1 cellular context compared by ENCODE assay signal in genomic region chr12:2395352-2395977, GRCh38.
TF ChIP-seq lines count a peak whose summit lies in the region.

No MANE protein-coding gene starts in this region.

TF ChIP-seq in liver, 16 proteins besides CTCF, POLR2A, EP300 and RAD21 (continued from another document):
- TF ChIP-seq ZBTB33 (IDR thresholded peaks at IDR 0.05) = no peak
- TF ChIP-seq TAF1 (conservative IDR thresholded peaks at IDR 0.05) = no peak
- TF ChIP-seq HNF4A (conservative IDR thresholded peaks at IDR 0.05) = no peak
- TF ChIP-seq RXRA (IDR thresholded peaks at IDR 0.05) = no peak
- no peak for TF ChIP-seq ATF3 (IDR thresholded peaks at IDR 0.05)
- TF ChIP-seq FOXA2 (IDR thresholded peaks at IDR 0.05) = no peak
- no peak for TF ChIP-seq YY1 (IDR thresholded peaks at IDR 0.05)
- no peak for TF ChIP-seq GABPA (IDR thresholded peaks at IDR 0.05 in 1 of 2, conservative IDR thresholded peaks at IDR 0.05 in 1 of 2)
